ENCODE assay signal across 19 cellular contexts in the genomic region with DNA sequence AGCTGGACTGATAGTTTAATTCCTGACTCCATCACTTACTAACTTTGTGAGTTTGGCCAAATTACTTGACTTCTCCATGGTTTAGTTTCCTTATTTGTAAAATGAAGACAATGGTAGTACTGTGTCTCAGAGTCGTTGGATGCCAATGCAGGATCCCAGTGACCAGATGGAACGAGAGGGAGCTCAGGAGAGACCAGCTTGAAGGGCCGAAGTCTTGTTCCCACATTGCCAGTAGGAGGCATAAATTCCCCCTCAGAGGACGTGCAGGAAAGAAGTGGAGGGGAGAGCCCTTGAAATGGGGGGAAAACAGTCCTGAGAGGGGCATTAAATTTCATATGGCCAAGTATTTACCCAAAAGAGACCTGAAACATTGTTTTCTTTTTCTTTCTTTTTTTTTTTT. TPM values are rescaled to one million over a fixed set of nuclear protein-coding genes. Genes with fewer than 3 reads are reported as not detected.
DNase-seq lines count a peak whose midpoint lies in the region; ATAC-seq and TF ChIP-seq lines count a peak whose summit lies in the region.
"Had no signal": no experiment of that assay in that cellular context is flagged by ENCODE, and none has a peak within 500 bp of the region (broad histone marks: within the 10 kb centered on the region; RNA-seq: fewer than 3 reads in every experiment).

No MANE protein-coding gene starts in this region.

- ATAC-seq in GM21717 (IDR thresholded peaks at IDR 0.05; ENCODE audit: unreplicated experiment) = no peak
- no peak for ATAC-seq in GM21381 (IDR thresholded peaks at IDR 0.05; ENCODE audit: unreplicated experiment)
- no peak for ATAC-seq in HG03196 (IDR thresholded peaks at IDR 0.05; ENCODE audit: unreplicated experiment)
- ATAC-seq: CD8-positive, alpha-beta T cell had no signal

- in situ Hi-C loops in SK-MEL-5 (cut with HindIII; ENCODE audit: low pct_unique_long_range_greater_than_20kb, low sequenced_read_pairs) = no loop called here

- H3K27ac ChIP-seq in AG04450 (ENCODE audit: low read depth, low read length) = peak overlapping the region; percentile 40
- peak overlapping the region in 3 of 4 donors; percentile 20 to 75 (median 45) for H3K27ac ChIP-seq in esophagus squamous epithelium
- H3K27ac ChIP-seq in osteoblast (ENCODE audit: low read depth, low read length) = no peak overlapping the region
- H3K27ac ChIP-seq: neutrophil, SK-N-MC, skin epidermis, tibial artery had no signal

- intact Hi-C loops in esophagus squamous epithelium (cut with DNase I) = no loop called here

- H2AFZ ChIP-seq in osteoblast (ENCODE audit: low read length) = peak overlapping the region; percentile 0

- DNase-seq in AG04450 (ENCODE audit: low read depth, low spot score) (no peak), SK-MEL-5 (ENCODE audit: low read depth, low spot score) (peak; percentile 34), esophagus squamous epithelium (lab: John Stamatoyannopoulos, UW) (no peak), osteoblast (ENCODE audit: insufficient read length, low spot score, missing footprints) (no peak), cerebellar nuclear complex (lab: John Stamatoyannopoulos, UW) (no peak)
- DNase-seq: activated CD4-positive, alpha-beta T cell treated with anti-CD3 and anti-CD28 coated beads, Interleukin-2, amount 50 U/mL, for 4 hours; activated naive CD8-positive, alpha-beta T cell treated with anti-CD3 and anti-CD28 coated beads for 36 hours; activated T-cell treated with anti-CD3 and anti-CD28 coated beads, Interleukin-2, amount 50 U/mL, for 1 hour; CD8-positive, alpha-beta T cell; NCI-H1417; tibial artery had no signal

- TF ChIP-seq POLR2A in esophagus squamous epithelium (IDR thresholded peaks at IDR 0.05) = no peak

- no peaks in the 10 kb centered on the region for H4K20me1 ChIP-seq in osteoblast (ENCODE audit: insufficient read depth, low read length)

- H3K9me3 ChIP-seq in AG04450 (ENCODE audit: control insufficient read depth, insufficient read depth, low read length) (no peaks in the 10 kb centered on the region), esophagus squamous epithelium (no peaks in the 10 kb centered on the region), osteoblast (ENCODE audit: low read depth, low read length) (no peaks in the 10 kb centered on the region)
- H3K9me3 ChIP-seq: neutrophil, tibial artery had no signal

- TF ChIP-seq CTCF in AG04450 (IDR thresholded peaks at IDR 0.05; ENCODE audit: low read depth, low read length) = no peak
- TF ChIP-seq CTCF in esophagus squamous epithelium (IDR thresholded peaks at IDR 0.05) = no peak
- TF ChIP-seq CTCF in osteoblast (IDR thresholded peaks at IDR 0.05; ENCODE audit: extremely low read depth, low read depth, low read length) = no peak

- H3K27me3 ChIP-seq in AG04450 (ENCODE audit: control insufficient read depth, insufficient read depth, low read length) = peaks cover 7% of the 10 kb centered on the region
- peaks cover 0 to 17% (median 0%) of the 10 kb centered on the region in 4 donors for H3K27me3 ChIP-seq in esophagus squamous epithelium
- H3K27me3 ChIP-seq in osteoblast (ENCODE audit: insufficient read depth, low read length) = no peaks in the 10 kb centered on the region

- H3K4me1 ChIP-seq in esophagus squamous epithelium = peaks cover 3 to 40% (median 4%) of the 10 kb centered on the region in 3 donors
- peaks cover 22% of the 10 kb centered on the region for H3K4me1 ChIP-seq in osteoblast (ENCODE audit: insufficient read depth, low read length)
- H3K4me1 ChIP-seq: tibial artery had no signal

- 53 to 76% methylated on average over 4 of the region's 4 CpGs for WGBS in esophagus squamous epithelium, 2 donors

- H3K4me3 ChIP-seq in AG04450 (ENCODE audit: low read depth, low read length) (no peak overlapping the region), esophagus squamous epithelium (no peak overlapping the region), osteoblast (ENCODE audit: insufficient read depth, low read length) (no peak overlapping the region)
- H3K4me3 ChIP-seq: SK-N-MC, skin epidermis, tibial artery had no signal

- POLR2A ChIA-PET in AG04450 (lab: Yijun Ruan, JAX) = no interaction called here

- H3K4me2 ChIP-seq in osteoblast (ENCODE audit: insufficient read depth, low read length) = peak overlapping the region; percentile 46

- H3K36me3 ChIP-seq in esophagus squamous epithelium (no peaks in the 10 kb centered on the region), osteoblast (ENCODE audit: insufficient read depth, low read length) (no peaks in the 10 kb centered on the region)
- H3K36me3 ChIP-seq: neutrophil, tibial artery had no signal

- CTCF ChIA-PET in AG04450 (lab: Charles Lee) = interaction anchor here (0.8 to 0.9 kb wide), 2 partner anchors 61 to 72 kb away, joined by 3 read pairs; no protein-coding TSS in a partner anchor

- no peaks in the 10 kb centered on the region for H3K79me2 ChIP-seq in osteoblast (ENCODE audit: insufficient read depth, low read length)

RNA-seq across cellular contexts. Expression of a gene that starts 2.1 kb away (rescaled TPM):
- not detected in 2 replicates for polyA plus RNA-seq in AG04450 (2011; rRNA removed)
- polyA minus RNA-seq in AG04450 (2011; rRNA and poly(A)+ RNA removed) = not detected in 2 replicates
- total RNA-seq in SK-MEL-5 (2014; rRNA removed; shearing (Covaris generic)) = not detected in 2 replicates
- not detected in 2 replicates for polyA plus RNA-seq in SK-MEL-5 (2015; cell fraction: cytosol; rRNA removed)
- not detected in 2 replicates for polyA plus RNA-seq in SK-MEL-5 (2015; cell fraction: nucleus; rRNA removed)
- 10 to 100 TPM in 1 of 4 donors, 1 to 10 TPM in 3; 4.1 to 10.1 (median 7.6) TPM for total RNA-seq in esophagus squamous epithelium
- not detected in 2 replicates for total RNA-seq in osteoblast
- total RNA-seq: A673; activated naive CD8-positive, alpha-beta T cell treated with anti-CD3 and anti-CD28 coated beads for 36 hours; cardiac septum; CD8-positive, alpha-beta T cell had no signal

RNA-seq across cellular contexts. Expression of a gene that starts 24.6 kb away (rescaled TPM):
- not detected in 2 replicates for polyA plus RNA-seq in AG04450 (2011; rRNA removed)
- not detected in 2 replicates for polyA minus RNA-seq in AG04450 (2011; rRNA and poly(A)+ RNA removed)
- not detected in 2 replicates for total RNA-seq in SK-MEL-5 (2014; rRNA removed; shearing (Covaris generic))
- polyA plus RNA-seq in SK-MEL-5 (2015; cell fraction: cytosol; rRNA removed) = not detected in 2 replicates
- polyA plus RNA-seq in SK-MEL-5 (2015; cell fraction: nucleus; rRNA removed) = not detected in 2 replicates
- total RNA-seq in esophagus squamous epithelium (100 to 1,000 TPM; 219 to 945 (median 271) TPM), osteoblast (not detected in 2 replicates)
- total RNA-seq: A673; activated naive CD8-positive, alpha-beta T cell treated with anti-CD3 and anti-CD28 coated beads for 36 hours; cardiac septum; CD8-positive, alpha-beta T cell had no signal

Comparison
In these comparisons a context has a peak if more than half of its experiments do, and no peak if none do; other contexts are left out.
1. RNA of a gene that starts 24.6 kb away (total RNA-seq): 219 to 945 TPM in esophagus squamous epithelium; not detected in SK-MEL-5 and not detected in osteoblast; every median in the first group is over 100 times any median in the second.